ENCODE assay signal across 9 cellular contexts in genomic region chr2:62415019-62415431, GRCh38.
A peak's percentile ranks its signal among the peaks of the same experiment; 100 is the strongest.
DNase-seq lines count a peak whose midpoint lies in the region; ATAC-seq and TF ChIP-seq lines count a peak whose summit lies in the region.
"Had no signal": no experiment of that assay in that cellular context is flagged by ENCODE, and none has a peak within 500 bp of the region (broad histone marks: within the 10 kb centered on the region; RNA-seq: fewer than 3 reads in every experiment).

No MANE protein-coding gene starts in this region.

- no peak overlapping the region for H3K4me2 ChIP-seq in osteoblast (ENCODE audit: insufficient read depth, low read length)

- no peaks in the 10 kb centered on the region for H3K9me3 ChIP-seq in osteoblast (ENCODE audit: low read depth, low read length)

- no peaks in the 10 kb centered on the region for H4K20me1 ChIP-seq in osteoblast (ENCODE audit: insufficient read depth, low read length)

- H3K36me3 ChIP-seq in osteoblast (ENCODE audit: insufficient read depth, low read length), result no peaks in the 10 kb centered on the region
- H3K36me3 ChIP-seq: upper lobe of left lung had no signal

- DNase-seq in NOMO-1 treated with dmso at 0.1 percent for 144 hours (lab: John Stamatoyannopoulos, UW; ENCODE audit: unreplicated experiment), result peak; percentile 20
- DNase-seq in osteoblast (ENCODE audit: insufficient read length, low spot score, missing footprints), result no peak
- DNase-seq in stimulated activated naive CD8-positive, alpha-beta T cell treated with anti-CD3 and anti-CD28 coated beads, Interleukin-15, Interleukin-2, amounts not matched to agents 100 U/mL and 50 U/mL, for 24 hours, result no peak
- DNase-seq in NCI-H1092 (lab: John Stamatoyannopoulos, UW), result no peak
- DNase-seq in dermis blood vessel endothelial cell, result no peak
- DNase-seq: activated B cell treated with CpG ODN at 0.5 μM for 24 hours, upper lobe of left lung had no signal

- TF ChIP-seq CTCF in osteoblast (IDR thresholded peaks at IDR 0.05; ENCODE audit: extremely low read depth, low read depth, low read length), result no peak

- no peak overlapping the region for H3K27ac ChIP-seq in osteoblast (ENCODE audit: low read depth, low read length)
- H3K27ac ChIP-seq: upper lobe of left lung had no signal

- H3K27me3 ChIP-seq in osteoblast (ENCODE audit: insufficient read depth, low read length), result no peaks in the 10 kb centered on the region
- H3K27me3 ChIP-seq: upper lobe of left lung had no signal

- no peaks in the 10 kb centered on the region for H3K79me2 ChIP-seq in osteoblast (ENCODE audit: insufficient read depth, low read length)

- ATAC-seq in GM18909 (IDR thresholded peaks at IDR 0.05; ENCODE audit: poor library complexity, unreplicated experiment) (peak; percentile 82), HG02642 (IDR thresholded peaks at IDR 0.05; ENCODE audit: poor library complexity, unreplicated experiment) (peak; percentile 82)
- ATAC-seq in stimulated activated naive CD8-positive, alpha-beta T cell treated with anti-CD3 and anti-CD28 coated beads, Interleukin-15, Interleukin-2, amounts not matched to agents 100 U/mL and 50 U/mL, for 24 hours, result no peak

- peaks cover 12% of the 10 kb centered on the region for H3K4me1 ChIP-seq in osteoblast (ENCODE audit: insufficient read depth, low read length)

- no peak overlapping the region for H3K4me3 ChIP-seq in osteoblast (ENCODE audit: insufficient read depth, low read length)
- H3K4me3 ChIP-seq: upper lobe of left lung had no signal

- peak overlapping the region; percentile 62 for H2AFZ ChIP-seq in osteoblast (ENCODE audit: low read length)
